ENCODE assay signal across 19 cellular contexts in genomic region chr1:229001467-229001866, GRCh38.
A peak's percentile ranks its signal among the peaks of the same experiment; 100 is the strongest.
DNase-seq lines count a peak whose midpoint lies in the region; ATAC-seq, FAIRE-seq and TF ChIP-seq lines count a peak whose summit lies in the region.
"Had no signal": no experiment of that assay in that cellular context is flagged by ENCODE, and none has a peak within 500 bp of the region (broad histone marks: within the 10 kb centered on the region; RNA-seq: fewer than 3 reads in every experiment).

No MANE protein-coding gene starts in this region.

- no peak for TF ChIP-seq EP300 in K562 (IDR thresholded peaks at IDR 0.05; ENCODE audit: low read length)

- ATAC-seq in K562: no peak
- ATAC-seq in mucosa of descending colon: peak; percentile 73
- no peak for ATAC-seq in GM21619 (IDR thresholded peaks at IDR 0.05; ENCODE audit: unreplicated experiment)
- no peak for ATAC-seq in HG02938 (IDR thresholded peaks at IDR 0.05; ENCODE audit: unreplicated experiment)
- ATAC-seq in GM18870 (IDR thresholded peaks at IDR 0.05; ENCODE audit: unreplicated experiment): no peak
- ATAC-seq: CD8-positive, alpha-beta T cell had no signal

- no peak overlapping the region for H3K4me2 ChIP-seq in mammary epithelial cell (ENCODE audit: insufficient read depth, low read depth, low read length)
- no peak overlapping the region for H3K4me2 ChIP-seq in K562 (ENCODE audit: insufficient read depth, low read length)
- H3K4me2 ChIP-seq: KMS-11, SK-N-SH had no signal

- DNase-seq in mammary epithelial cell (peak; percentile 5), MCF 10A (ENCODE audit: unreplicated experiment) (no peak), K562 (ENCODE audit: extremely low read depth in 1 of 4, low spot score in 3 of 4) (no peak), mucosa of descending colon (no peak), NK-92 (lab: John Stamatoyannopoulos, UW; ENCODE audit: unreplicated experiment) (no peak)
- DNase-seq: CD8-positive, alpha-beta T cell; GOT3; HFFc6; MM.1S; NCI-H1105 treated with DMSO at 0.1 percent for 48 hours; NCI-H2029; NCI-H524 treated with DMSO at 0.1 percent for 48 hours; Right ventricle myocardium superior; SK-N-SH had no signal

- dilution Hi-C loops in mammary epithelial cell (cut with HindIII; ENCODE audit: low sequenced_read_pairs): no loop called here

- H3K27me3 Mint-ChIP-seq in MCF 10A (ENCODE audit: insufficient read depth, unreplicated experiment): no peaks in the 10 kb centered on the region

- no peak overlapping the region for H3K27ac ChIP-seq in mammary epithelial cell (ENCODE audit: insufficient read depth, low read depth, low read length)
- H3K27ac ChIP-seq in K562 (ENCODE audit: extremely low read depth, low read depth, low read length): no peak overlapping the region
- H3K27ac ChIP-seq: HL-60, KMS-11 had no signal

- H3K4me1 ChIP-seq in mammary epithelial cell (ENCODE audit: insufficient read depth, low read length): no peaks in the 10 kb centered on the region
- peaks cover 7 to 23% of the 10 kb centered on the region in 2 experiments; a peak in 4 of 5 replicates for H3K4me1 ChIP-seq in K562 (replicated peaks in 1 of 2; ENCODE audit: control insufficient read depth in 2 of 2, insufficient read depth in 2 of 2, low read length in 2 of 2)
- no peaks in the 10 kb centered on the region for H3K4me1 ChIP-seq in mucosa of descending colon (ENCODE audit: low read depth)

- H4K20me1 ChIP-seq in mammary epithelial cell (ENCODE audit: insufficient read depth, low read length) (no peaks in the 10 kb centered on the region), K562 (replicated peaks; ENCODE audit: control insufficient read depth, insufficient read depth, low read length) (no peaks in the 10 kb centered on the region)

- H3K36me3 ChIP-seq in mammary epithelial cell (ENCODE audit: insufficient read depth, low read length) (no peaks in the 10 kb centered on the region), K562 (ENCODE audit: control insufficient read depth, insufficient read depth, low read length) (no peaks in the 10 kb centered on the region), mucosa of descending colon (ENCODE audit: low read depth) (no peaks in the 10 kb centered on the region)

- intact Hi-C loops in mammary epithelial cell (cut with micrococcal nuclease) (no loop called here), MCF 10A (cut with micrococcal nuclease) (loop anchor here (10.0 kb wide), 1 partner anchor 153 kb away; no protein-coding TSS in a partner anchor), K562 (cut with micrococcal nuclease) (no loop called here), mucosa of descending colon (cut with DNase I, micrococcal nuclease) (no loop called here)

- CTCF ChIA-PET in mammary epithelial cell (lab: Charles Lee; ENCODE audit: low non-redundant PET): no interaction called here
- CTCF ChIA-PET in MCF 10A (lab: Yijun Ruan, JAX): interaction anchor here (0.7 to 1.4 kb wide), 2 partner anchors 13 to 225 kb away, joined by 4 to 7 read pairs; no protein-coding TSS in a partner anchor
- CTCF ChIA-PET in K562 (lab: Yijun Ruan, JAX; ENCODE audit: low intra/inter-chr PET ratio): no interaction called here

- no peak for TF ChIP-seq POLR2A in K562 (conservative IDR thresholded peaks at IDR 0.05)

- no peak for FAIRE-seq in K562 (lab: Jason Lieb, UNC)

- H3K9me1 ChIP-seq in K562 (ENCODE audit: control insufficient read depth, insufficient read depth, low read length): no peaks in the 10 kb centered on the region

- POLR2A ChIA-PET in MCF 10A (lab: Yijun Ruan, JAX): interaction anchor here (0.7 kb wide), 2 partner anchors 222 to 960 kb away, joined by 3 to 4 read pairs; no protein-coding TSS in a partner anchor
- POLR2A ChIA-PET in K562 (lab: Yijun Ruan, JAX): interaction anchor here (1.1 to 1.4 kb wide), 2 partner anchors 12 to 14 kb away, joined by 4 read pairs; no protein-coding TSS in a partner anchor

- H3K27ac Mint-ChIP-seq in MCF 10A (ENCODE audit: low read depth, unreplicated experiment): no peak overlapping the region
- H3K27ac Mint-ChIP-seq: CD8-positive, alpha-beta T cell; HFFc6 had no signal

- H3K27me3 ChIP-seq in mammary epithelial cell (ENCODE audit: insufficient read depth, low read length) (no peaks in the 10 kb centered on the region), K562 (ENCODE audit: control insufficient read depth in 2 of 2, insufficient read depth in 2 of 2, low read length in 2 of 2) (peaks cover 14 to 19% of the 10 kb centered on the region in 2 experiments)

- no peaks in the 10 kb centered on the region for H3K79me2 ChIP-seq in mammary epithelial cell (ENCODE audit: insufficient read depth, low read length)
- no peaks in the 10 kb centered on the region for H3K79me2 ChIP-seq in K562 (ENCODE audit: control insufficient read depth, insufficient read depth, low read length)

- TF ChIP-seq CTCF in mammary epithelial cell (conservative IDR thresholded peaks at IDR 0.05 in 1 of 2, IDR thresholded peaks at IDR 0.05 in 1 of 2; ENCODE audit: extremely low read depth in 1 of 2, insufficient read depth in 1 of 2, low read depth in 1 of 2, low read length in 2 of 2) (no peak), MCF 10A (IDR thresholded peaks at IDR 0.05; ENCODE audit: unreplicated experiment) (no peak), K562 (IDR thresholded peaks at IDR 0.05 in 2 of 3, conservative IDR thresholded peaks at IDR 0.05 in 1 of 3; ENCODE audit: insufficient read depth in 2 of 3, low read depth in 1 of 3, low read length in 3 of 3) (no peak), mucosa of descending colon (IDR thresholded peaks at IDR 0.05) (no peak)

- BruUV-seq in mammary epithelial cell (replicated peaks; lab: Mats Ljungman, UMichigan) (no TSS peak), MCF 10A (replicated peaks; lab: Mats Ljungman, UMichigan) (no TSS peak), K562 (replicated peaks; lab: Mats Ljungman, UMichigan) (no TSS peak)

- no peaks in the 10 kb centered on the region for H3K9me3 ChIP-seq in mammary epithelial cell (replicated peaks; ENCODE audit: insufficient read depth, low read length)
- no peaks in the 10 kb centered on the region for H3K9me3 ChIP-seq in K562 (replicated peaks; ENCODE audit: control insufficient read depth, insufficient read depth, low read depth, low read length)
- no peaks in the 10 kb centered on the region for H3K9me3 ChIP-seq in mucosa of descending colon
- H3K9me3 ChIP-seq: SK-N-SH had no signal

- H3K4me3 ChIP-seq in mammary epithelial cell (replicated peaks in 1 of 3; ENCODE audit: insufficient read depth in 1 of 3, low read depth in 2 of 3, low read length in 3 of 3): no peak overlapping the region
- H3K4me3 ChIP-seq in K562: no peak overlapping the region
- H3K4me3 ChIP-seq in mucosa of descending colon: no peak overlapping the region

- in situ Hi-C loops in mammary epithelial cell (cut with MboI; ENCODE audit: low sequenced_read_pairs in 2 of 2): no loop called here
- in situ Hi-C loops in K562 (cut with MboI): no loop called here

- H3K4me1 Mint-ChIP-seq in MCF 10A (ENCODE audit: insufficient read depth, unreplicated experiment): peaks cover 13% of the 10 kb centered on the region

- H3K9me3 Mint-ChIP-seq in MCF 10A (ENCODE audit: unreplicated experiment): no peaks in the 10 kb centered on the region
- H3K9me3 Mint-ChIP-seq: CD8-positive, alpha-beta T cell had no signal

- no peaks in the 10 kb centered on the region for H3K36me3 Mint-ChIP-seq in MCF 10A (ENCODE audit: insufficient read depth, unreplicated experiment)
- H3K36me3 Mint-ChIP-seq: CD8-positive, alpha-beta T cell had no signal

- H2AFZ ChIP-seq in mammary epithelial cell (ENCODE audit: low read depth, low read length): no peak overlapping the region
- H2AFZ ChIP-seq in K562 (ENCODE audit: low read depth, low read length): no peak overlapping the region

- TF ChIP-seq RAD21 in K562 (CRISPR knock-in tag; conservative IDR thresholded peaks at IDR 0.05 in 1 of 2, IDR thresholded peaks at IDR 0.05 in 1 of 2): no peak

- H3K4me3 Mint-ChIP-seq in MCF 10A (ENCODE audit: unreplicated experiment): no peak overlapping the region
- H3K4me3 Mint-ChIP-seq: CD8-positive, alpha-beta T cell; HFFc6 had no signal

- H3K9ac ChIP-seq in mammary epithelial cell (ENCODE audit: insufficient read depth, low read length) (no peak overlapping the region), K562 (ENCODE audit: insufficient read depth in 1 of 2, low read depth in 2 of 2, low read length in 2 of 2) (no peak overlapping the region)
- H3K9ac ChIP-seq: KMS-11, SK-N-SH had no signal

- 86% methylated on average over 1 of the region's 1 CpG for WGBS in mammary epithelial cell (ENCODE audit: low coverage, missing lambda C conversion rate)
- 8% methylated on average over 1 of the region's 1 CpG for WGBS in K562 (ENCODE audit: insufficient coverage, low coverage, missing lambda C conversion rate)

TF ChIP-seq in K562, 482 proteins besides CTCF, POLR2A, EP300 and RAD21:
- TF ChIP-seq CBFA2T3 (IDR thresholded peaks at IDR 0.05): 0 out of 2 replicates have a peak, but pooled peaks have one; percentile 7
- TF ChIP-seq TSC22D4 (tag; IDR thresholded peaks at IDR 0.05): no peak
